Comparison of ENCODE assay signal across 12 cellular contexts in genomic region chr5:139108056-139108811, GRCh38.
DNase-seq lines count a peak whose midpoint lies in the region; ATAC-seq and TF ChIP-seq lines count a peak whose summit lies in the region.
"Had no signal": no experiment of that assay in that cellular context is flagged by ENCODE, and none has a peak within 500 bp of the region (broad histone marks: within the 10 kb centered on the region; RNA-seq: fewer than 3 reads in every experiment).

No MANE protein-coding gene starts in this region.

- no peaks in the 10 kb centered on the region for H3K36me3 ChIP-seq in body of pancreas (replicated peaks in 1 of 2; ENCODE audit: insufficient read depth in 1 of 2, low read depth in 2 of 2)
- H3K36me3 ChIP-seq: colonic mucosa had no signal

- no peak for TF ChIP-seq CTCF in body of pancreas (IDR thresholded peaks at IDR 0.05)
- no peak for TF ChIP-seq CTCF in mesothelial cell of epicardium (IDR thresholded peaks at IDR 0.05; ENCODE audit: unreplicated experiment)

- H3K27me3 ChIP-seq in body of pancreas = no peaks in the 10 kb centered on the region
- H3K27me3 ChIP-seq: colonic mucosa had no signal

- peak; percentile 53 for DNase-seq in Ammon's horn (ENCODE audit: low spot score)
- peak; percentile 53 for DNase-seq in NCI-H1436 (lab: John Stamatoyannopoulos, UW)
- peak; percentile 45 to 77 (median 67) for DNase-seq in body of pancreas
- DNase-seq in mesothelial cell of epicardium (ENCODE audit: low spot score in 2 of 2, unreplicated experiment in 2 of 2) = no peak
- no peak for DNase-seq in activated CD4-positive, alpha-beta T cell treated with anti-CD3 and anti-CD28 coated beads, Interleukin-2, amount 10 ng/mL, durations not matched to agents 7 days and 5 days
- no peak for DNase-seq in NOMO-1 treated with dmso at 0.1 percent for 144 hours (lab: John Stamatoyannopoulos, UW; ENCODE audit: unreplicated experiment)
- DNase-seq: colonic mucosa, T-helper 17 cell had no signal

- peak; percentile 69 for ATAC-seq in body of pancreas
- no peak for ATAC-seq in HG02763 (IDR thresholded peaks at IDR 0.05; ENCODE audit: unreplicated experiment)
- no peak for ATAC-seq in HG03565 (IDR thresholded peaks at IDR 0.05; ENCODE audit: unreplicated experiment)
- ATAC-seq: T-helper 17 cell had no signal

- H3K36me3 Mint-ChIP-seq in mesothelial cell of epicardium = peaks cover 8% of the 10 kb centered on the region
- H3K36me3 Mint-ChIP-seq in activated CD4-positive, alpha-beta T cell treated with anti-CD3 and anti-CD28 coated beads, Interleukin-2, amount 10 ng/mL, durations not matched to agents 7 days and 5 days (ENCODE audit: low read depth) = peaks cover under 1% of the 10 kb centered on the region

- H3K9me3 ChIP-seq in body of pancreas = no peaks in the 10 kb centered on the region
- H3K9me3 ChIP-seq: colonic mucosa had no signal

- H3K4me1 Mint-ChIP-seq in mesothelial cell of epicardium = peaks cover 64% of the 10 kb centered on the region
- no peaks in the 10 kb centered on the region for H3K4me1 Mint-ChIP-seq in activated CD4-positive, alpha-beta T cell treated with anti-CD3 and anti-CD28 coated beads, Interleukin-2, amount 10 ng/mL, durations not matched to agents 7 days and 5 days
- H3K4me1 Mint-ChIP-seq: B cell had no signal

- intact Hi-C loops in body of pancreas (cut with DNase I) = no loop called here

- peaks cover 7% of the 10 kb centered on the region for H3K9me3 Mint-ChIP-seq in mesothelial cell of epicardium
- H3K9me3 Mint-ChIP-seq in activated CD4-positive, alpha-beta T cell treated with anti-CD3 and anti-CD28 coated beads, Interleukin-2, amount 10 ng/mL, durations not matched to agents 7 days and 5 days = no peaks in the 10 kb centered on the region

- POLR2A ChIA-PET in activated CD4-positive, alpha-beta T cell treated with anti-CD3 and anti-CD28 coated beads, Interleukin-2, amount 10 ng/mL, durations not matched to agents 7 days and 5 days (lab: Charles Lee) = no interaction called here

- no peak overlapping the region for H3K4me3 Mint-ChIP-seq in mesothelial cell of epicardium
- H3K4me3 Mint-ChIP-seq in activated CD4-positive, alpha-beta T cell treated with anti-CD3 and anti-CD28 coated beads, Interleukin-2, amount 10 ng/mL, durations not matched to agents 7 days and 5 days = no peak overlapping the region
- H3K4me3 Mint-ChIP-seq: B cell; stimulated activated naive CD8-positive, alpha-beta T cell treated with anti-CD3 and anti-CD28 coated beads, Interleukin-15, Interleukin-2, amounts not matched to agents 100 ng/mL and 50 ng/mL, for 24 hours; T-helper 17 cell had no signal

- no peak for TF ChIP-seq POLR2A in body of pancreas (IDR thresholded peaks at IDR 0.05)

- WGBS in body of pancreas, 2 donors = 23 to 27% methylated on average over 10 of the region's 10 CpGs

- no peak overlapping the region for H3K4me3 ChIP-seq in body of pancreas
- H3K4me3 ChIP-seq: colonic mucosa had no signal

- CTCF ChIA-PET in activated CD4-positive, alpha-beta T cell treated with anti-CD3 and anti-CD28 coated beads, Interleukin-2, amount 10 ng/mL, durations not matched to agents 7 days and 5 days (lab: Charles Lee) = interaction anchor here (1.1 to 1.2 kb wide), 2 partner anchors 15 to 174 kb away, joined by 3 to 4 read pairs; no protein-coding TSS in a partner anchor

- peak overlapping the region; percentile 2 to 26 (median 11) for H3K27ac ChIP-seq in body of pancreas
- H3K27ac ChIP-seq: colonic mucosa had no signal

- H3K27ac Mint-ChIP-seq in mesothelial cell of epicardium = peak overlapping the region; percentile 91
- no peak overlapping the region for H3K27ac Mint-ChIP-seq in activated CD4-positive, alpha-beta T cell treated with anti-CD3 and anti-CD28 coated beads, Interleukin-2, amount 10 ng/mL, durations not matched to agents 7 days and 5 days
- H3K27ac Mint-ChIP-seq: B cell; stimulated activated naive CD8-positive, alpha-beta T cell treated with anti-CD3 and anti-CD28 coated beads, Interleukin-15, Interleukin-2, amounts not matched to agents 100 ng/mL and 50 ng/mL, for 24 hours; T-helper 17 cell had no signal

- peaks cover 18% of the 10 kb centered on the region for H3K4me1 ChIP-seq in body of pancreas
- H3K4me1 ChIP-seq: colonic mucosa had no signal

- H3K27me3 Mint-ChIP-seq in mesothelial cell of epicardium (ENCODE audit: low read depth) = no peaks in the 10 kb centered on the region
- H3K27me3 Mint-ChIP-seq in activated CD4-positive, alpha-beta T cell treated with anti-CD3 and anti-CD28 coated beads, Interleukin-2, amount 10 ng/mL, durations not matched to agents 7 days and 5 days = peaks cover 9% of the 10 kb centered on the region
- H3K27me3 Mint-ChIP-seq: B cell; stimulated activated naive CD8-positive, alpha-beta T cell treated with anti-CD3 and anti-CD28 coated beads, Interleukin-15, Interleukin-2, amounts not matched to agents 100 ng/mL and 50 ng/mL, for 24 hours; T-helper 17 cell had no signal

Comparison
In these comparisons a context has a peak if more than half of its experiments do, and no peak if none do; other contexts are left out.
1. DNase-seq: peak in Ammon's horn (single experiment), NCI-H1436 (single experiment) and body of pancreas (4 of 4); none in mesothelial cell of epicardium (0 of 2), activated CD4-positive, alpha-beta T cell treated with anti-CD3 and anti-CD28 coated beads, Interleukin-2, amount 10 ng/mL, durations not matched to agents 7 days and 5 days (single experiment) and NOMO-1 treated with dmso at 0.1 percent for 144 hours (single experiment).